In the genomic region with DNA sequence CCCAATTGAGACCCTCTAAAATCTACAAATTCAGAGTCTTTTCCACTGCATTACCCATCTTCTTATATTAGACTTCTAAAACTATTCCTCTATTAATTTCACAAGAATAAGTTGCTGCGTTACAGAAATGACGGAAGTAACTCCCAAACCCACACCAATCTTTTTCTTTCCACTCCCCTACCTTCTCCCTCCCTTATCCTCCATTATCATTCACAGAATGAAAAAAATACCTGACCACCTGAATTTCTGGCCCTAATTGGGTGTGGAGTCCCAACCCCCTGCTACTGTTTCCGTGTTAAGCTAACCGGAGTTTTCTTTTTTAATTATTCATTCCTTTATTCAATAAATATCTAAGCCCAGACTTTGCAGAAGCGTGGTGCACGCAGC, we compare ENCODE assay signal across 8 cellular contexts. TPM values are rescaled to one million over a fixed set of nuclear protein-coding genes. Genes with fewer than 3 reads are reported as not detected.
DNase-seq lines count a peak whose midpoint lies in the region; ATAC-seq and TF ChIP-seq lines count a peak whose summit lies in the region.

No MANE protein-coding gene starts in this region.

- no peaks in the 10 kb centered on the region for H3K27me3 ChIP-seq in SK-N-SH (ENCODE audit: insufficient read depth)

- TF ChIP-seq RAD21 in SK-N-SH (IDR thresholded peaks at IDR 0.05; ENCODE audit: low read length) = no peak

- POLR2A ChIA-PET in SK-N-SH (lab: Yijun Ruan, JAX) = interaction anchor here (0.7 to 0.8 kb wide), 2 partner anchors 63 to 67 kb away, joined by 3 read pairs; partner anchors contain the start of gene ELP2

- H3K36me3 ChIP-seq in SK-N-SH (replicated peaks in 1 of 2; ENCODE audit: control insufficient read depth in 1 of 2, insufficient read depth in 2 of 2, low read length in 1 of 2) = no peaks in the 10 kb centered on the region

- H3K4me2 ChIP-seq in SK-N-SH = peak overlapping the region; percentile 78

- peaks cover 7% of the 10 kb centered on the region for H3F3A ChIP-seq in SK-N-SH (replicated peaks; ENCODE audit: insufficient read depth)

- H2AFZ ChIP-seq in SK-N-SH (ENCODE audit: low read depth) = peak overlapping the region; percentile 72; the same call in 1 of the 2 replicates

- ATAC-seq in HG02870 (IDR thresholded peaks at IDR 0.05; ENCODE audit: unreplicated experiment) = peak; percentile 1

- WGBS in SK-N-SH (ENCODE audit: low lambda C conversion rate) = 0% methylated on average over 6 of the region's 6 CpGs

- peak overlapping the region; percentile 80 to 84 for H3K4me3 ChIP-seq in SK-N-SH (ENCODE audit: low read depth in 2 of 2, low read length in 1 of 2)

- DNase-seq in DMS53 (lab: John Stamatoyannopoulos, UW) (peak; percentile 52), DMS53 treated with DMSO at 0.1 percent for 48 hours (lab: John Stamatoyannopoulos, UW; ENCODE audit: unreplicated experiment) (no peak), SK-N-SH (peak; percentile 55), fibroblast of peridontal ligament (ENCODE audit: extremely low read depth) (peak; percentile 21), pons (ENCODE audit: low spot score) (peak; percentile 15), NCI-H1694 (lab: John Stamatoyannopoulos, UW) (no peak), SKM-1 (lab: John Stamatoyannopoulos, UW; ENCODE audit: unreplicated experiment) (no peak)

- peak overlapping the region; percentile 89 to 90 for H3K27ac ChIP-seq in SK-N-SH (ENCODE audit: low read depth in 2 of 2, low read length in 1 of 2)

- H3K9me2 ChIP-seq in SK-N-SH = no peaks in the 10 kb centered on the region; the same call in 1 of the 2 replicates

- TF ChIP-seq EP300 in SK-N-SH (IDR thresholded peaks at IDR 0.05; ENCODE audit: borderline replicate concordance in 1 of 2, low read depth in 1 of 2, low read length in 1 of 2) = no peak

- peak overlapping the region; percentile 94 for H3K9ac ChIP-seq in SK-N-SH

- H4K20me1 ChIP-seq in SK-N-SH (ENCODE audit: insufficient read depth) = peaks cover 29% of the 10 kb centered on the region

- peaks cover 0 to 11% of the 10 kb centered on the region in 2 experiments; a peak in 2 of 4 replicates for H3K4me1 ChIP-seq in SK-N-SH (ENCODE audit: control insufficient read depth in 1 of 2, insufficient read depth in 2 of 2, low read depth in 1 of 2, low read length in 1 of 2)

- TF ChIP-seq CTCF in SK-N-SH (IDR thresholded peaks at IDR 0.05) = no peak

- peaks cover 56% of the 10 kb centered on the region for H3K79me2 ChIP-seq in SK-N-SH (ENCODE audit: insufficient read depth)

- H3K9me3 ChIP-seq in SK-N-SH = no peaks in the 10 kb centered on the region

- CTCF ChIA-PET in SK-N-SH (lab: Yijun Ruan, JAX) = interaction anchor here (0.8 to 2.2 kb wide), 5 partner anchors 10 to 50 kb away, joined by 3 to 5 read pairs (median 3); no protein-coding TSS in a partner anchor

TF ChIP-seq in SK-N-SH, 30 proteins besides CTCF, POLR2A, EP300 and RAD21:
- no peak for TF ChIP-seq MAX (IDR thresholded peaks at IDR 0.05; ENCODE audit: low read depth)
- TF ChIP-seq, protein P1, sequence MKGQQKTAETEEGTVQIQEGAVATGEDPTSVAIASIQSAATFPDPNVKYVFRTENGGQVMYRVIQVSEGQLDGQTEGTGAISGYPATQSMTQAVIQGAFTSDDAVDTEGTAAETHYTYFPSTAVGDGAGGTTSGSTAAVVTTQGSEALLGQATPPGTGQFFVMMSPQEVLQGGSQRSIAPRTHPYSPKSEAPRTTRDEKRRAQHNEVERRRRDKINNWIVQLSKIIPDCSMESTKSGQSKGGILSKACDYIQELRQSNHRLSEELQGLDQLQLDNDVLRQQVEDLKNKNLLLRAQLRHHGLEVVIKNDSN (IDR thresholded peaks at IDR 0.05; ENCODE audit: borderline replicate concordance, low read depth) = no peak
- no peak for TF ChIP-seq REST (IDR thresholded peaks at IDR 0.05; ENCODE audit: low read depth, low read length)
- TF ChIP-seq FOSL2 (IDR thresholded peaks at IDR 0.05; ENCODE audit: borderline replicate concordance, low read depth) = no peak
- TF ChIP-seq YY1 (IDR thresholded peaks at IDR 0.05; ENCODE audit: low read depth) = no peak
- no peak for TF ChIP-seq POLR2AphosphoS5 (IDR thresholded peaks at IDR 0.05; ENCODE audit: low read depth, low read length)
- TF ChIP-seq TCF12 (IDR thresholded peaks at IDR 0.05) = no peak
- TF ChIP-seq, protein P2, sequence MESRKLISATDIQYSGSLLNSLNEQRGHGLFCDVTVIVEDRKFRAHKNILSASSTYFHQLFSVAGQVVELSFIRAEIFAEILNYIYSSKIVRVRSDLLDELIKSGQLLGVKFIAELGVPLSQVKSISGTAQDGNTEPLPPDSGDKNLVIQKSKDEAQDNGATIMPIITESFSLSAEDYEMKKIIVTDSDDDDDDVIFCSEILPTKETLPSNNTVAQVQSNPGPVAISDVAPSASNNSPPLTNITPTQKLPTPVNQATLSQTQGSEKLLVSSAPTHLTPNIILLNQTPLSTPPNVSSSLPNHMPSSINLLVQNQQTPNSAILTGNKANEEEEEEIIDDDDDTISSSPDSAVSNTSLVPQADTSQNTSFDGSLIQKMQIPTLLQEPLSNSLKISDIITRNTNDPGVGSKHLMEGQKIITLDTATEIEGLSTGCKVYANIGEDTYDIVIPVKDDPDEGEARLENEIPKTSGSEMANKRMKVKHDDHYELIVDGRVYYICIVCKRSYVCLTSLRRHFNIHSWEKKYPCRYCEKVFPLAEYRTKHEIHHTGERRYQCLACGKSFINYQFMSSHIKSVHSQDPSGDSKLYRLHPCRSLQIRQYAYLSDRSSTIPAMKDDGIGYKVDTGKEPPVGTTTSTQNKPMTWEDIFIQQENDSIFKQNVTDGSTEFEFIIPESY (IDR thresholded peaks at IDR 0.05; ENCODE audit: borderline replicate concordance, low read depth) = no peak
- no peak for TF ChIP-seq EZH2phosphoT487 (IDR thresholded peaks at IDR 0.05; ENCODE audit: borderline replicate concordance, low read depth)
- TF ChIP-seq USF2 (IDR thresholded peaks at IDR 0.05; ENCODE audit: borderline replicate concordance, low read depth, low read length) = no peak
- no peak for TF ChIP-seq CHD2 (IDR thresholded peaks at IDR 0.05; ENCODE audit: low read length, partially characterized antibody)
- no peak for TF ChIP-seq JUND (IDR thresholded peaks at IDR 0.05)
- TF ChIP-seq, protein P3, sequence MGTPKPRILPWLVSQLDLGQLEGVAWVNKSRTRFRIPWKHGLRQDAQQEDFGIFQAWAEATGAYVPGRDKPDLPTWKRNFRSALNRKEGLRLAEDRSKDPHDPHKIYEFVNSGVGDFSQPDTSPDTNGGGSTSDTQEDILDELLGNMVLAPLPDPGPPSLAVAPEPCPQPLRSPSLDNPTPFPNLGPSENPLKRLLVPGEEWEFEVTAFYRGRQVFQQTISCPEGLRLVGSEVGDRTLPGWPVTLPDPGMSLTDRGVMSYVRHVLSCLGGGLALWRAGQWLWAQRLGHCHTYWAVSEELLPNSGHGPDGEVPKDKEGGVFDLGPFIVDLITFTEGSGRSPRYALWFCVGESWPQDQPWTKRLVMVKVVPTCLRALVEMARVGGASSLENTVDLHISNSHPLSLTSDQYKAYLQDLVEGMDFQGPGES (IDR thresholded peaks at IDR 0.05; ENCODE audit: low read depth, low read length) = no peak

RNA-seq across cellular contexts. Expression of gene RPRD1A, which starts 0.6 kb away (rescaled TPM):
- polyA plus RNA-seq in SK-N-SH (2012; rRNA removed) = 28.9 and 44.4 TPM in 2 replicates
- polyA plus RNA-seq in SK-N-SH (2012; cell fraction: cytosol; rRNA removed) = 30.1 and 30.8 TPM in 2 replicates
- polyA plus RNA-seq in SK-N-SH (2012; cell fraction: nucleus; rRNA removed) = 92.7 and 155 TPM in 2 replicates

Comparison
In these comparisons a context has a peak if more than half of its experiments do, and no peak if none do; other contexts are left out.
1. DNase-seq: peak in DMS53 (single experiment), SK-N-SH (single experiment), fibroblast of peridontal ligament (single experiment) and pons (single experiment); none in DMS53 treated with DMSO at 0.1 percent for 48 hours (single experiment), NCI-H1694 (single experiment) and SKM-1 (single experiment).